23 cellular contexts compared by ENCODE assay signal in genomic region chr3:13258986-13259514, GRCh38.
DNase-seq lines count a peak whose midpoint lies in the region; ATAC-seq, FAIRE-seq and TF ChIP-seq lines count a peak whose summit lies in the region.
"Had no signal": no experiment of that assay in that cellular context is flagged by ENCODE, and none has a peak within 500 bp of the region (broad histone marks: within the 10 kb centered on the region; RNA-seq: fewer than 3 reads in every experiment).

No MANE protein-coding gene starts in this region.

- H3K36me3 ChIP-seq in SK-N-SH (replicated peaks in 1 of 2; ENCODE audit: control insufficient read depth in 1 of 2, insufficient read depth in 2 of 2, low read length in 1 of 2) = no peaks in the 10 kb centered on the region
- peaks cover 0 to 11% of the 10 kb centered on the region in 2 experiments; a peak in 1 of 5 replicates for H3K36me3 ChIP-seq in HepG2 (replicated peaks in 1 of 2; ENCODE audit: control insufficient read depth in 1 of 2, insufficient read depth in 2 of 2, low read length in 2 of 2)
- H3K36me3 ChIP-seq in right lobe of liver = no peaks in the 10 kb centered on the region
- H3K36me3 ChIP-seq in H1 (ENCODE audit: control insufficient read depth in 2 of 4, insufficient read depth in 4 of 4, low read length in 3 of 4) = no peaks in the 10 kb centered on the region
- H3K36me3 ChIP-seq: BLaER1 treated with 17β-estradiol and CSF1 and Interleukin-3, amounts not matched to agents 10 nM and 100 nM had no signal

- no peak overlapping the region for H2AFZ ChIP-seq in SK-N-SH (ENCODE audit: low read depth)
- H2AFZ ChIP-seq in HepG2 (ENCODE audit: low read length) = no peak overlapping the region
- no peak overlapping the region for H2AFZ ChIP-seq in H1 (ENCODE audit: low read length)

- H2AK5ac ChIP-seq in H1 (ENCODE audit: low read depth, low read length) = no peak overlapping the region

- peaks cover 0 to 30% of the 10 kb centered on the region in 2 experiments; a peak in 1 of 4 replicates for H3K4me1 ChIP-seq in SK-N-SH (ENCODE audit: control insufficient read depth in 1 of 2, insufficient read depth in 2 of 2, low read depth in 1 of 2, low read length in 1 of 2)
- peaks cover 86% of the 10 kb centered on the region for H3K4me1 ChIP-seq in HepG2 (ENCODE audit: insufficient read depth, low read length)
- peaks cover 0 to 55% (median 24%) of the 10 kb centered on the region in 4 donors for H3K4me1 ChIP-seq in right lobe of liver
- peaks cover 0 to 2% (median 0%) of the 10 kb centered on the region in 4 experiments; a peak in 1 of 7 replicates for H3K4me1 ChIP-seq in H1 (replicated peaks in 1 of 4; ENCODE audit: control insufficient read depth in 3 of 4, insufficient read depth in 4 of 4, low read length in 3 of 4)
- H3K4me1 ChIP-seq: Caco-2 had no signal

- no peak overlapping the region for H3K23ac ChIP-seq in H1 (ENCODE audit: insufficient read length)

- FAIRE-seq in HepG2 (lab: Jason Lieb, UNC) (no peak), H1 (lab: Jason Lieb, UNC) (no peak)
- FAIRE-seq: A549, D721Med, G401.6, GM12891, GM19239 had no signal

- H4K5ac ChIP-seq in H1 (ENCODE audit: insufficient read length, low read depth, low read length) = no peak overlapping the region

- H3K79me1 ChIP-seq in H1 (ENCODE audit: low read depth, low read length) = no peaks in the 10 kb centered on the region

- H3K4me1 Mint-ChIP-seq in activated T-cell treated with anti-CD3 and anti-CD28 coated beads, Interleukin-2, amount 50 U/mL, for 4 hours (ENCODE audit: low read depth) = peaks cover 9% of the 10 kb centered on the region

- no peak overlapping the region for H3K56ac ChIP-seq in H1 (replicated peaks; ENCODE audit: insufficient read length, low read depth, low read length)

- BruUV-seq in HepG2 (replicated peaks; lab: Mats Ljungman, UMichigan) = no TSS peak

- intact Hi-C loops in HepG2 (cut with micrococcal nuclease; ENCODE audit: unreplicated experiment) (no loop called here), right lobe of liver (cut with DNase I) (no loop called here)

- H4K20me1 ChIP-seq in SK-N-SH (ENCODE audit: insufficient read depth) (no peaks in the 10 kb centered on the region), HepG2 (ENCODE audit: insufficient read depth, low read length) (no peaks in the 10 kb centered on the region), H1 (replicated peaks in 1 of 2; ENCODE audit: control insufficient read depth in 1 of 2, insufficient read depth in 2 of 2, low read length in 2 of 2) (no peaks in the 10 kb centered on the region)

- H3F3A ChIP-seq in SK-N-SH (replicated peaks; ENCODE audit: insufficient read depth) = no peaks in the 10 kb centered on the region

- CTCF ChIA-PET in SK-N-SH (lab: Yijun Ruan, JAX) (interaction anchor here (0.7 to 3.2 kb wide), 5 partner anchors 12 to 389 kb away, joined by 3 to 17 read pairs (median 3); no protein-coding TSS in a partner anchor), HepG2 (lab: Yijun Ruan, JAX; ENCODE audit: low intra/inter-chr PET ratio, low total read pairs) (no interaction called here), H1 (lab: Charles Lee; ENCODE audit: partially characterized antibody) (interaction anchor here (3.1 kb wide), 1 partner anchor 30 kb away, joined by 18 read pairs; no protein-coding TSS in a partner anchor)

- in situ Hi-C loops in HepG2 (cut with HindIII; ENCODE audit: extremely low pct_ligation_motif_present, low pct_unique_long_range_greater_than_20kb) = no loop called here

- H2BK120ac ChIP-seq in H1 (replicated peaks; ENCODE audit: low read depth, low read length) = no peak overlapping the region

- H3K4me3 ChIP-seq in SK-N-SH (ENCODE audit: low read depth in 2 of 2, low read length in 1 of 2) (no peak overlapping the region), HepG2 (replicated peaks in 1 of 3; ENCODE audit: insufficient read depth in 1 of 3, low read depth in 2 of 3, low read length in 3 of 3) (no peak overlapping the region), right lobe of liver (no peak overlapping the region), H1 (ENCODE audit: extremely low read depth in 1 of 4, insufficient read depth in 2 of 4, low read depth in 3 of 4, low read length in 4 of 4) (no peak overlapping the region)
- H3K4me3 ChIP-seq: A549; BLaER1 treated with 17β-estradiol and CSF1 and Interleukin-3, amounts not matched to agents 10 nM and 100 nM had no signal

- H2BK12ac ChIP-seq in H1 (ENCODE audit: low read depth, low read length) = no peak overlapping the region

- H3K9me3 ChIP-seq in SK-N-SH = no peaks in the 10 kb centered on the region
- no peaks in the 10 kb centered on the region for H3K9me3 ChIP-seq in HepG2 (ENCODE audit: low read length)
- H3K9me3 ChIP-seq in right lobe of liver = no peaks in the 10 kb centered on the region
- H3K9me3 ChIP-seq in H1 (ENCODE audit: insufficient read depth in 2 of 2, low read depth in 1 of 2, low read length in 1 of 2) = no peaks in the 10 kb centered on the region
- H3K9me3 ChIP-seq: A549; BLaER1 treated with 17β-estradiol and CSF1 and Interleukin-3, amounts not matched to agents 10 nM and 100 nM; Caco-2 had no signal

- TF ChIP-seq EP300 in SK-N-SH (IDR thresholded peaks at IDR 0.05; ENCODE audit: borderline replicate concordance in 1 of 2, low read depth in 1 of 2, low read length in 1 of 2) = no peak
- no peak for TF ChIP-seq EP300 in HepG2 (IDR thresholded peaks at IDR 0.05; ENCODE audit: low read depth in 2 of 2, low read length in 2 of 2)
- TF ChIP-seq EP300 in HepG2 (CRISPR knock-in tag; IDR thresholded peaks at IDR 0.05; ENCODE audit: borderline replicate concordance) = no peak
- no peak for TF ChIP-seq EP300 in H1 (IDR thresholded peaks at IDR 0.05; ENCODE audit: borderline replicate concordance in 1 of 2, low read depth in 2 of 2, low read length in 2 of 2)

- peaks cover 6% of the 10 kb centered on the region for H3K27me3 Mint-ChIP-seq in activated T-cell treated with anti-CD3 and anti-CD28 coated beads, Interleukin-2, amount 50 U/mL, for 4 hours (ENCODE audit: low read depth)
- H3K27me3 Mint-ChIP-seq: CD4-positive, alpha-beta T cell had no signal

- no peak overlapping the region for H3K4me2 ChIP-seq in SK-N-SH
- H3K4me2 ChIP-seq in HepG2 (ENCODE audit: low read depth, low read length) = no peak overlapping the region
- no peak overlapping the region for H3K4me2 ChIP-seq in H1 (ENCODE audit: insufficient read depth in 1 of 2, low read depth in 2 of 2, low read length in 2 of 2)
- H3K4me2 ChIP-seq: A549 had no signal

- TF ChIP-seq CTCF in SK-N-SH (IDR thresholded peaks at IDR 0.05) (no peak), HepG2 (CRISPR knock-in tag; IDR thresholded peaks at IDR 0.05) (no peak), right lobe of liver (IDR thresholded peaks at IDR 0.05) (no peak), H1 (IDR thresholded peaks at IDR 0.05; ENCODE audit: control extremely low read depth in 1 of 3, insufficient read depth in 1 of 3, low read depth in 1 of 3, low read length in 3 of 3) (no peak)

- DNase-seq in SK-N-SH (peak; percentile 67), HepG2 (ENCODE audit: low spot score) (no peak), right lobe of liver (no peak), H1 (ENCODE audit: low read depth in 1 of 2, low spot score in 2 of 2) (no peak)
- no peak for DNase-seq in activated T-cell treated with anti-CD3 and anti-CD28 coated beads, Interleukin-2, amount 50 U/mL, for 4 hours
- DNase-seq: AML-193; Caco-2; Calu3; CD4-positive, alpha-beta T cell; CD8-positive, alpha-beta T cell; DMS79 treated with DMSO at 0.1 percent for 48 hours; GF-D8 had no signal

- H3K9ac ChIP-seq in SK-N-SH (no peak overlapping the region), HepG2 (ENCODE audit: insufficient read depth, low read depth, low read length) (no peak overlapping the region), H1 (replicated peaks in 1 of 4; ENCODE audit: extremely low read depth in 1 of 4, low read depth in 3 of 4, low read length in 3 of 4) (no peak overlapping the region)
- H3K9ac ChIP-seq: BLaER1 treated with 17β-estradiol and CSF1 and Interleukin-3, amounts not matched to agents 10 nM and 100 nM had no signal

- H2BK20ac ChIP-seq in H1 (ENCODE audit: low read length) = no peak overlapping the region

- no peak for TF ChIP-seq POLR2A in HepG2 (IDR thresholded peaks at IDR 0.05; ENCODE audit: insufficient read depth in 1 of 2, low read depth in 2 of 2, low read length in 2 of 2)
- TF ChIP-seq POLR2A in right lobe of liver (IDR thresholded peaks at IDR 0.05) = no peak
- TF ChIP-seq POLR2A in H1 (IDR thresholded peaks at IDR 0.05; ENCODE audit: control extremely low read depth in 1 of 2, low read depth in 2 of 2, low read length in 2 of 2) = no peak

- H3K9me3 Mint-ChIP-seq in activated T-cell treated with anti-CD3 and anti-CD28 coated beads, Interleukin-2, amount 50 U/mL, for 4 hours = no peaks in the 10 kb centered on the region
- H3K9me3 Mint-ChIP-seq: CD4-positive, alpha-beta T cell; CD8-positive, alpha-beta T cell had no signal

- TF ChIP-seq RAD21 in SK-N-SH (IDR thresholded peaks at IDR 0.05; ENCODE audit: low read length) (0 out of 2 replicates have a peak, but pooled peaks have one; percentile 11), HepG2 (CRISPR knock-in tag; IDR thresholded peaks at IDR 0.05) (no peak), H1 (IDR thresholded peaks at IDR 0.05 in 1 of 2, conservative IDR thresholded peaks at IDR 0.05 in 1 of 2; ENCODE audit: low read depth in 2 of 2, low read length in 2 of 2) (no peak)

- POLR2A ChIA-PET in SK-N-SH (lab: Yijun Ruan, JAX) (no interaction called here), HepG2 (lab: Yijun Ruan, JAX) (no interaction called here), H1 (lab: Charles Lee; ENCODE audit: partially characterized antibody) (no interaction called here)

- no peak overlapping the region for H4K91ac ChIP-seq in H1 (replicated peaks; ENCODE audit: insufficient read length, low read length)

- H3K79me2 ChIP-seq in SK-N-SH (ENCODE audit: insufficient read depth) = no peaks in the 10 kb centered on the region
- H3K79me2 ChIP-seq in HepG2 (ENCODE audit: insufficient read depth, low read length) = peaks cover 55% of the 10 kb centered on the region
- H3K79me2 ChIP-seq in H1 (ENCODE audit: control insufficient read depth in 1 of 2, insufficient read depth in 2 of 2, low read length in 2 of 2) = no peaks in the 10 kb centered on the region

- H3K27me3 ChIP-seq in SK-N-SH (ENCODE audit: insufficient read depth) (no peaks in the 10 kb centered on the region), HepG2 (ENCODE audit: control insufficient read depth in 1 of 2, insufficient read depth in 2 of 2, low read length in 2 of 2) (no peaks in the 10 kb centered on the region), right lobe of liver (no peaks in the 10 kb centered on the region), H1 (replicated peaks in 1 of 4; ENCODE audit: control insufficient read depth in 3 of 4, extremely low read depth in 1 of 4, insufficient read depth in 3 of 4, low read length in 3 of 4) (no peaks in the 10 kb centered on the region)

- no peaks in the 10 kb centered on the region for H3K23me2 ChIP-seq in H1 (ENCODE audit: low read depth, low read length)

- H3K36me3 Mint-ChIP-seq in activated T-cell treated with anti-CD3 and anti-CD28 coated beads, Interleukin-2, amount 50 U/mL, for 4 hours (ENCODE audit: insufficient read depth) = no peaks in the 10 kb centered on the region
- H3K36me3 Mint-ChIP-seq: CD8-positive, alpha-beta T cell had no signal

- H3K4ac ChIP-seq in H1 (replicated peaks; ENCODE audit: insufficient read length, low read depth, low read length) = no peak overlapping the region

- H3K4me3 Mint-ChIP-seq in activated T-cell treated with anti-CD3 and anti-CD28 coated beads, Interleukin-2, amount 50 U/mL, for 4 hours = no peak overlapping the region
- H3K4me3 Mint-ChIP-seq: B cell; CD4-positive, alpha-beta T cell; CD8-positive, alpha-beta T cell had no signal

- H3K14ac ChIP-seq in H1 (ENCODE audit: insufficient read length) = no peak overlapping the region

- no peaks in the 10 kb centered on the region for H3K9me2 ChIP-seq in SK-N-SH

- H3K27ac ChIP-seq in SK-N-SH (ENCODE audit: low read depth in 2 of 2, low read length in 1 of 2) (no peak overlapping the region; a peak in 1 of 4 replicates), HepG2 (ENCODE audit: extremely low read length, insufficient read depth, low read length) (no peak overlapping the region), right lobe of liver (no peak overlapping the region), H1 (ENCODE audit: low read depth, low read length) (no peak overlapping the region)
- H3K27ac ChIP-seq: 22Rv1; A549; BLaER1 treated with 17β-estradiol and CSF1 and Interleukin-3, amounts not matched to agents 10 nM and 100 nM; C4-2B had no signal

- 0 out of 2 replicates have a peak overlapping the region, but pooled peaks have one; percentile 7 for H4K8ac ChIP-seq in H1 (ENCODE audit: extremely low read depth, insufficient read depth, low read length)

- WGBS in SK-N-SH (ENCODE audit: low lambda C conversion rate) = 76% methylated on average over 7 of the region's 9 CpGs
- 94% methylated on average over 9 of the region's 9 CpGs for WGBS in HepG2 (ENCODE audit: low lambda C conversion rate)
- WGBS in right lobe of liver (ENCODE audit: insufficient coverage, low coverage, low lambda C conversion rate, missing lambda C conversion rate) = no CpG with 5 or more reads among the region's 9 CpGs
- 89% methylated on average over 9 of the region's 9 CpGs; no CpG with 5 or more reads in 1 of the 2 experiments for WGBS in H1 (ENCODE audit: extremely low coverage in 1 of 2, insufficient coverage in 1 of 2, insufficient read length in 1 of 2, insufficient replicate concordance in 2 of 2, low coverage in 1 of 2, low lambda C conversion rate in 2 of 2, missing lambda C conversion rate in 1 of 2), 2 experiments

- no peak overlapping the region for H2BK5ac ChIP-seq in H1 (ENCODE audit: low read depth, low read length)

- H2BK15ac ChIP-seq in H1 (ENCODE audit: low read length) = no peak overlapping the region

- H3K18ac ChIP-seq in H1 (ENCODE audit: extremely low read depth, low read length) = no peak overlapping the region

- ATAC-seq in SK-N-SH treated with all-trans-retinoic acid at 6 μM for 48 hours = no peak
- no peak for ATAC-seq in HepG2
- no peak for ATAC-seq in right lobe of liver
- no peak for ATAC-seq in HG03460 (IDR thresholded peaks at IDR 0.05; ENCODE audit: unreplicated experiment)
- ATAC-seq in activated T-cell treated with anti-CD3 and anti-CD28 coated beads, Interleukin-2, amount 50 U/mL, for 4 hours = no peak
- ATAC-seq: A549; CD8-positive, alpha-beta T cell had no signal
